Comparison of ENCODE assay signal across 1 cellular context in the genomic region with DNA sequence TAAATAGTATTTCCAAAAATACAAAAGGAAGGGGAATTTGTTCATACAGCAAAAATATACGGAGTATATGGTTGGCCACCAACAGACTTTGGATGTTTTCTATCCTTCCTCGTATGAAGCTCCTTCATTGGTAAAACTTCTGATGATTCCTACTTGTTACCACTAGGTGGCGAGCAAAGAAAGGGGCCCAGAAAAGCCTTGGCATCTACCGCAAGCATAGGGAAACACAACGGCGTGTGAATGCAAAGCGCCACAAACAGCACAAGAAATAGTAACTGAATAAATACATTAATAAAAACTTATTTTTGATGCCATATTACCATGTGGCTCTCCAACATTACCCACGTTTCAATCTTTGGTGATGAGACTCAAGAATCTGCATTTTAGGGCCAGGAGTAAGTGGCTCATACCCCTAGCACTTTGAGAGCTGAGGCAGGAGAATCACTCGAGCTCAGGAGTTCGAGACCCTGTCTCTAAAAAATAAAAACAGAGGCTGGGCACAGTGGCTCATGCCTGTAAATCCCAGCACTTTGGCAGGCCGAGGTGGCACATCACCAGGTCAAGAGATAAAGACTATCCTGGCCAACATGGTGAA.
A peak's percentile ranks its signal among the peaks of the same experiment; 100 is the strongest.
TF ChIP-seq lines count a peak whose summit lies in the region.

No MANE protein-coding gene starts in this region.

TF ChIP-seq in HepG2, 621 proteins besides CTCF, POLR2A, EP300 and RAD21 (continued from another document):
- TF ChIP-seq, protein P1, sequence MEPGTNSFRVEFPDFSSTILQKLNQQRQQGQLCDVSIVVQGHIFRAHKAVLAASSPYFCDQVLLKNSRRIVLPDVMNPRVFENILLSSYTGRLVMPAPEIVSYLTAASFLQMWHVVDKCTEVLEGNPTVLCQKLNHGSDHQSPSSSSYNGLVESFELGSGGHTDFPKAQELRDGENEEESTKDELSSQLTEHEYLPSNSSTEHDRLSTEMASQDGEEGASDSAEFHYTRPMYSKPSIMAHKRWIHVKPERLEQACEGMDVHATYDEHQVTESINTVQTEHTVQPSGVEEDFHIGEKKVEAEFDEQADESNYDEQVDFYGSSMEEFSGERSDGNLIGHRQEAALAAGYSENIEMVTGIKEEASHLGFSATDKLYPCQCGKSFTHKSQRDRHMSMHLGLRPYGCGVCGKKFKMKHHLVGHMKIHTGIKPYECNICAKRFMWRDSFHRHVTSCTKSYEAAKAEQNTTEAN (CRISPR knock-in tag; conservative IDR thresholded peaks at IDR 0.05), result no peak
- TF ChIP-seq AGO1 (IDR thresholded peaks at IDR 0.05; ENCODE audit: low read depth, low read length, poor library complexity, severe bottlenecking) (no peak), GFI1 (CRISPR knock-in tag; IDR thresholded peaks at IDR 0.05; ENCODE audit: borderline replicate concordance) (no peak), SNRNP70 (IDR thresholded peaks at IDR 0.05; ENCODE audit: low read depth, low read length) (no peak), KDM1A (CRISPR knock-in tag; IDR thresholded peaks at IDR 0.05) (no peak), MEF2D (CRISPR knock-in tag; IDR thresholded peaks at IDR 0.05) (no peak), ASH2L (IDR thresholded peaks at IDR 0.05; ENCODE audit: insufficient read length, low read depth, low read length) (peak; percentile 41), MTA1 (CRISPR knock-in tag; IDR thresholded peaks at IDR 0.05; ENCODE audit: borderline replicate concordance) (no peak), KLF9 (CRISPR knock-in tag; IDR thresholded peaks at IDR 0.05; ENCODE audit: low read depth) (no peak), ZNF10 (CRISPR knock-in tag; IDR thresholded peaks at IDR 0.05; ENCODE audit: borderline replicate concordance, low read depth) (no peak), ZNF232 (CRISPR knock-in tag; IDR thresholded peaks at IDR 0.05; ENCODE audit: borderline replicate concordance) (no peak), NFYC (CRISPR knock-in tag; IDR thresholded peaks at IDR 0.05) (no peak), EHMT2 (IDR thresholded peaks at IDR 0.05; ENCODE audit: borderline replicate concordance, low read depth, low read length) (no peak), XRCC5 (optimal IDR thresholded peaks at IDR 0.05; ENCODE audit: low read length) (peak; percentile 50), GATAD2A (CRISPR knock-in tag; IDR thresholded peaks at IDR 0.05) (0 out of 2 replicates have a peak, but pooled peaks have one; percentile 19), GTF3A (CRISPR knock-in tag; conservative IDR thresholded peaks at IDR 0.05) (no peak), KDM3A (CRISPR knock-in tag; IDR thresholded peaks at IDR 0.05; ENCODE audit: low read depth) (no peak), REL (CRISPR knock-in tag; conservative IDR thresholded peaks at IDR 0.05) (no peak), PAX8 (CRISPR knock-in tag; IDR thresholded peaks at IDR 0.05; ENCODE audit: borderline replicate concordance) (no peak), TP53 (CRISPR knock-in tag; conservative IDR thresholded peaks at IDR 0.05) (no peak), TGIF2 (CRISPR knock-in tag; IDR thresholded peaks at IDR 0.05) (no peak), HOXA9 (CRISPR knock-in tag; IDR thresholded peaks at IDR 0.05; ENCODE audit: borderline replicate concordance) (no peak), ZBTB21 (CRISPR knock-in tag; IDR thresholded peaks at IDR 0.05) (no peak), FOXK2 (IDR thresholded peaks at IDR 0.05) (no peak), RXRA (CRISPR knock-in tag; IDR thresholded peaks at IDR 0.05) (no peak), ZIK1 (CRISPR knock-in tag; IDR thresholded peaks at IDR 0.05; ENCODE audit: borderline replicate concordance, low read depth) (no peak), ATF7-NPFF (CRISPR knock-in tag; IDR thresholded peaks at IDR 0.05; ENCODE audit: low read depth) (no peak), ZNF124 (CRISPR knock-in tag; IDR thresholded peaks at IDR 0.05) (no peak), NCOA2 (CRISPR knock-in tag; IDR thresholded peaks at IDR 0.05) (no peak), ERF (CRISPR knock-in tag; IDR thresholded peaks at IDR 0.05) (no peak), ZNF354B (CRISPR knock-in tag; IDR thresholded peaks at IDR 0.05) (no peak), CCAR2 (optimal IDR thresholded peaks at IDR 0.05; ENCODE audit: low read depth, low read length) (no peak), ZNF550 (CRISPR knock-in tag; IDR thresholded peaks at IDR 0.05; ENCODE audit: borderline replicate concordance) (no peak)
- TF ChIP-seq, protein P2, sequence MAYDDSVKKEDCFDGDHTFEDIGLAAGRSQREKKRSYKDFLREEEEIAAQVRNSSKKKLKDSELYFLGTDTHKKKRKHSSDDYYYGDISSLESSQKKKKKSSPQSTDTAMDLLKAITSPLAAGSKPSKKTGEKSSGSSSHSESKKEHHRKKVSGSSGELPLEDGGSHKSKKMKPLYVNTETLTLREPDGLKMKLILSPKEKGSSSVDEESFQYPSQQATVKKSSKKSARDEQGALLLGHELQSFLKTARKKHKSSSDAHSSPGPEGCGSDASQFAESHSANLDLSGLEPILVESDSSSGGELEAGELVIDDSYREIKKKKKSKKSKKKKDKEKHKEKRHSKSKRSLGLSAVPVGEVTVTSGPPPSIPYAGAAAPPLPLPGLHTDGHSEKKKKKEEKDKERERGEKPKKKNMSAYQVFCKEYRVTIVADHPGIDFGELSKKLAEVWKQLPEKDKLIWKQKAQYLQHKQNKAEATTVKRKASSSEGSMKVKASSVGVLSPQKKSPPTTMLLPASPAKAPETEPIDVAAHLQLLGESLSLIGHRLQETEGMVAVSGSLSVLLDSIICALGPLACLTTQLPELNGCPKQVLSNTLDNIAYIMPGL (CRISPR knock-in tag; IDR thresholded peaks at IDR 0.05; ENCODE audit: borderline replicate concordance in 1 of 2, low read depth in 1 of 2), result 0 out of 4 replicates have a peak, but pooled peaks have one; percentile 34 to 40
- TF ChIP-seq, protein P3, sequence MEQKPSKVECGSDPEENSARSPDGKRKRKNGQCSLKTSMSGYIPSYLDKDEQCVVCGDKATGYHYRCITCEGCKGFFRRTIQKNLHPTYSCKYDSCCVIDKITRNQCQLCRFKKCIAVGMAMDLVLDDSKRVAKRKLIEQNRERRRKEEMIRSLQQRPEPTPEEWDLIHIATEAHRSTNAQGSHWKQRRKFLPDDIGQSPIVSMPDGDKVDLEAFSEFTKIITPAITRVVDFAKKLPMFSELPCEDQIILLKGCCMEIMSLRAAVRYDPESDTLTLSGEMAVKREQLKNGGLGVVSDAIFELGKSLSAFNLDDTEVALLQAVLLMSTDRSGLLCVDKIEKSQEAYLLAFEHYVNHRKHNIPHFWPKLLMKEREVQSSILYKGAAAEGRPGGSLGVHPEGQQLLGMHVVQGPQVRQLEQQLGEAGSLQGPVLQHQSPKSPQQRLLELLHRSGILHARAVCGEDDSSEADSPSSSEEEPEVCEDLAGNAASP (CRISPR knock-in tag; IDR thresholded peaks at IDR 0.05; ENCODE audit: borderline replicate concordance), result 0 out of 2 replicates have a peak, but pooled peaks have one; percentile 11
TF ChIP-seq in HepG2: peak in this region for 12.
